1 cellular context compared by ENCODE assay signal in genomic region chr10:96129387-96130325, GRCh38.
TF ChIP-seq lines count a peak whose summit lies in the region.

A gene with protein sequence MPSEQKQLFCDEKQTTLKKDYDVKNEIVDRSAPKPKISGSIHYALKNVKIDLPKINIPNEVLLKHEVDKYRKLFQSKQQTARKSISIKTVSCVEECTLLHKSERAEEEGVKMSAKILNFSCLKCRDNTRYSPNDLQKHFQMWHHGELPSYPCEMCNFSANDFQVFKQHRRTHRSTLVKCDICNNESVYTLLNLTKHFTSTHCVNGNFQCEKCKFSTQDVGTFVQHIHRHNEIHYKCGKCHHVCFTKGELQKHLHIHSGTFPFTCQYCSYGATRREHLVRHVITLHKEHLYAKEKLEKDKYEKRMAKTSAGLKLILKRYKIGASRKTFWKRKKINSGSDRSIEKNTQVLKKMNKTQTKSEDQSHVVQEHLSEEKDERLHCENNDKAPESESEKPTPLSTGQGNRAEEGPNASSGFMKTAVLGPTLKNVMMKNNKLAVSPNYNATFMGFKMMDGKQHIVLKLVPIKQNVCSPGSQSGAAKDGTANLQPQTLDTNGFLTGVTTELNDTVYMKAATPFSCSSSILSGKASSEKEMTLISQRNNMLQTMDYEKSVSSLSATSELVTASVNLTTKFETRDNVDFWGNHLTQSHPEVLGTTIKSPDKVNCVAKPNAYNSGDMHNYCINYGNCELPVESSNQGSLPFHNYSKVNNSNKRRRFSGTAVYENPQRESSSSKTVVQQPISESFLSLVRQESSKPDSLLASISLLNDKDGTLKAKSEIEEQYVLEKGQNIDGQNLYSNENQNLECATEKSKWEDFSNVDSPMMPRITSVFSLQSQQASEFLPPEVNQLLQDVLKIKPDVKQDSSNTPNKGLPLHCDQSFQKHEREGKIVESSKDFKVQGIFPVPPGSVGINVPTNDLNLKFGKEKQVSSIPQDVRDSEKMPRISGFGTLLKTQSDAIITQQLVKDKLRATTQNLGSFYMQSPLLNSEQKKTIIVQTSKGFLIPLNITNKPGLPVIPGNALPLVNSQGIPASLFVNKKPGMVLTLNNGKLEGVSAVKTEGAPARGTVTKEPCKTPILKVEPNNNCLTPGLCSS (N-terminal part only) (plus strand): TSS chr10:96130297. CDS start chr10:96156323, 26,026 bp downstream.

TF ChIP-seq in IMR-90, 13 proteins besides CTCF, POLR2A, EP300 and RAD21 (continued from another document):
- TF ChIP-seq SMC3 (IDR thresholded peaks at IDR 0.05; ENCODE audit: low read depth, low read length) = no peak
- TF ChIP-seq MAZ (IDR thresholded peaks at IDR 0.05; ENCODE audit: borderline replicate concordance, low read depth, low read length) = no peak
- no peak for TF ChIP-seq CHD1 (IDR thresholded peaks at IDR 0.05; ENCODE audit: low read depth, low read length)
- TF ChIP-seq MXI1 (IDR thresholded peaks at IDR 0.05; ENCODE audit: borderline replicate concordance, low read depth, low read length) = no peak
- TF ChIP-seq, protein P1, sequence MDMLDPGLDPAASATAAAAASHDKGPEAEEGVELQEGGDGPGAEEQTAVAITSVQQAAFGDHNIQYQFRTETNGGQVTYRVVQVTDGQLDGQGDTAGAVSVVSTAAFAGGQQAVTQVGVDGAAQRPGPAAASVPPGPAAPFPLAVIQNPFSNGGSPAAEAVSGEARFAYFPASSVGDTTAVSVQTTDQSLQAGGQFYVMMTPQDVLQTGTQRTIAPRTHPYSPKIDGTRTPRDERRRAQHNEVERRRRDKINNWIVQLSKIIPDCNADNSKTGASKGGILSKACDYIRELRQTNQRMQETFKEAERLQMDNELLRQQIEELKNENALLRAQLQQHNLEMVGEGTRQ (IDR thresholded peaks at IDR 0.05; ENCODE audit: low read depth, low read length) = no peak
